Comparison of ENCODE assay signal across 28 cellular contexts in genomic region chr9:12855066-12855465, GRCh38.
"Had no signal": no experiment of that assay in that cellular context is flagged by ENCODE, and none has a peak within 500 bp of the region (broad histone marks: within the 10 kb centered on the region; RNA-seq: fewer than 3 reads in every experiment).

No MANE protein-coding gene starts in this region.

- H3K36me3 ChIP-seq: ascending aorta had no signal

- H3K27me3 ChIP-seq: ascending aorta had no signal

- H3K9me3 ChIP-seq: ascending aorta had no signal

- H3K36me3 Mint-ChIP-seq: activated CD8-positive, alpha-beta memory T cell treated with anti-CD3 and anti-CD28 coated beads, Interleukin-2, amount 10 ng/mL, durations not matched to agents 7 days and 5 days; activated naive CD4-positive, alpha-beta T cell treated with anti-CD3 and anti-CD28 coated beads, Interleukin-2, amount 50 U/mL, for 72 hours; brain; T-cell had no signal

- H3K4me3 ChIP-seq: ascending aorta, SK-N-MC had no signal

- H3K4me1 Mint-ChIP-seq: activated B cell treated with CpG ODN at 0.5 μM for 24 hours; activated CD4-positive, alpha-beta T cell treated with anti-CD3 and anti-CD28 coated beads, Interleukin-2, amount 10 ng/mL, durations not matched to agents 24 days and 14 days; activated CD8-positive, alpha-beta memory T cell treated with anti-CD3 and anti-CD28 coated beads, Interleukin-2, amount 10 ng/mL, durations not matched to agents 7 days and 5 days; activated naive CD8-positive, alpha-beta T cell treated with anti-CD3 and anti-CD28 coated beads, Interleukin-2, amount 50 U/mL, for 24 hours; T-cell had no signal

- H3K9me3 Mint-ChIP-seq: activated T-helper 1 cell treated with anti-CD3 and anti-CD28 coated beads, Interleukin-12 subunit alpha, Interleukin-12 subunit beta, Interleukin-2, Interleukin-4 antibody, amounts not matched to agents 30 ng/mL and 10 ng/mL and 1 ng/mL, durations not matched to agents 14 hours and 24 hours and 36 hours; brain had no signal

- H3K4me1 ChIP-seq: ascending aorta had no signal

- H3K27ac Mint-ChIP-seq: activated B cell treated with CpG ODN at 0.5 μM for 24 hours; activated CD4-positive, alpha-beta T cell treated with anti-CD3 and anti-CD28 coated beads, Interleukin-2, amount 10 ng/mL, durations not matched to agents 24 days and 14 days; activated CD8-positive, alpha-beta memory T cell treated with anti-CD3 and anti-CD28 coated beads, Interleukin-2, amount 10 ng/mL, durations not matched to agents 7 days and 5 days; activated naive CD4-positive, alpha-beta T cell treated with anti-CD3 and anti-CD28 coated beads, Interleukin-2, amount 50 U/mL, for 72 hours; activated naive CD8-positive, alpha-beta T cell treated with anti-CD3 and anti-CD28 coated beads, Interleukin-2, amount 50 U/mL, for 24 hours; activated T-cell treated with anti-CD3 and anti-CD28 coated beads, Interleukin-2, amount 50 U/mL, for 24 hours; activated T-helper 1 cell treated with anti-CD3 and anti-CD28 coated beads, Interleukin-12 subunit alpha, Interleukin-12 subunit beta, Interleukin-2, Interleukin-4 antibody, amounts not matched to agents 30 ng/mL and 10 ng/mL and 1 ng/mL, durations not matched to agents 14 hours and 24 hours and 36 hours; T-cell had no signal

- ATAC-seq: activated CD8-positive, alpha-beta memory T cell treated with anti-CD3 and anti-CD28 coated beads, Interleukin-2, amount 10 ng/mL, durations not matched to agents 7 days and 5 days; activated naive CD4-positive, alpha-beta T cell treated with anti-CD3 and anti-CD28 coated beads, Interleukin-2, amount 50 U/mL, for 72 hours; activated naive CD8-positive, alpha-beta T cell treated with anti-CD3 and anti-CD28 coated beads, Interleukin-2, amount 50 U/mL, for 24 hours; Panc1; Right ventricle myocardium inferior; T-cell had no signal

- H3K4me3 Mint-ChIP-seq: activated B cell treated with CpG ODN at 0.5 μM for 24 hours; activated CD4-positive, alpha-beta T cell treated with anti-CD3 and anti-CD28 coated beads, Interleukin-2, amount 10 ng/mL, durations not matched to agents 24 days and 14 days; activated CD8-positive, alpha-beta memory T cell treated with anti-CD3 and anti-CD28 coated beads, Interleukin-2, amount 10 ng/mL, durations not matched to agents 7 days and 5 days; activated naive CD8-positive, alpha-beta T cell treated with anti-CD3 and anti-CD28 coated beads, Interleukin-2, amount 50 U/mL, for 24 hours; activated T-cell treated with anti-CD3 and anti-CD28 coated beads, Interleukin-2, amount 50 U/mL, for 24 hours; activated T-helper 1 cell treated with anti-CD3 and anti-CD28 coated beads, Interleukin-12 subunit alpha, Interleukin-12 subunit beta, Interleukin-2, Interleukin-4 antibody, amounts not matched to agents 30 ng/mL and 10 ng/mL and 1 ng/mL, durations not matched to agents 14 hours and 24 hours and 36 hours; brain; T-cell had no signal

- H3K27me3 Mint-ChIP-seq: activated B cell treated with CpG ODN at 0.5 μM for 24 hours; activated CD4-positive, alpha-beta T cell treated with anti-CD3 and anti-CD28 coated beads, Interleukin-2, amount 10 ng/mL, durations not matched to agents 24 days and 14 days; activated CD8-positive, alpha-beta memory T cell treated with anti-CD3 and anti-CD28 coated beads, Interleukin-2, amount 10 ng/mL, durations not matched to agents 7 days and 5 days; activated naive CD8-positive, alpha-beta T cell treated with anti-CD3 and anti-CD28 coated beads, Interleukin-2, amount 50 U/mL, for 24 hours; activated T-cell treated with anti-CD3 and anti-CD28 coated beads, Interleukin-2, amount 50 U/mL, for 24 hours; T-cell had no signal

- DNase-seq: activated B cell treated with CpG ODN at 0.5 μM for 24 hours; activated CD4-positive, alpha-beta T cell treated with anti-CD3 and anti-CD28 coated beads for 1 hour; activated CD4-positive, alpha-beta T cell treated with anti-CD3 and anti-CD28 coated beads, Interleukin-2, amount 10 ng/mL, durations not matched to agents 24 days and 14 days; activated CD4-positive, alpha-beta T cell treated with anti-CD3 and anti-CD28 coated beads, Interleukin-2, amount 50 U/mL, for 48 hours; activated CD8-positive, alpha-beta memory T cell treated with anti-CD3 and anti-CD28 coated beads, Interleukin-2, amount 10 ng/mL, durations not matched to agents 7 days and 5 days; activated effector memory CD4-positive, alpha-beta T cell treated with Interleukin-2 at 50 U/mL for 16 hours; activated naive CD4-positive, alpha-beta T cell treated with Interleukin-2 at 50 U/mL for 16 hours; activated naive CD8-positive, alpha-beta T cell treated with anti-CD3 and anti-CD28 coated beads, Interleukin-2, amount 50 U/mL, for 24 hours; activated T-cell treated with anti-CD3 and anti-CD28 coated beads, Interleukin-2, amount 50 U/mL, for 24 hours; amniotic stem cell; NCI-H1092; NCI-H1417; NCI-H1930; NCI-H345; NCI-H510A; NCI-H526 treated with DMSO at 0.1 percent for 48 hours; NCI-H82; RPMI8226; T-cell; T-helper 2 cell; T1000 had no signal

- H3K27ac ChIP-seq: ascending aorta, SK-N-MC had no signal
